20 cellular contexts compared by ENCODE assay signal in the genomic region with DNA sequence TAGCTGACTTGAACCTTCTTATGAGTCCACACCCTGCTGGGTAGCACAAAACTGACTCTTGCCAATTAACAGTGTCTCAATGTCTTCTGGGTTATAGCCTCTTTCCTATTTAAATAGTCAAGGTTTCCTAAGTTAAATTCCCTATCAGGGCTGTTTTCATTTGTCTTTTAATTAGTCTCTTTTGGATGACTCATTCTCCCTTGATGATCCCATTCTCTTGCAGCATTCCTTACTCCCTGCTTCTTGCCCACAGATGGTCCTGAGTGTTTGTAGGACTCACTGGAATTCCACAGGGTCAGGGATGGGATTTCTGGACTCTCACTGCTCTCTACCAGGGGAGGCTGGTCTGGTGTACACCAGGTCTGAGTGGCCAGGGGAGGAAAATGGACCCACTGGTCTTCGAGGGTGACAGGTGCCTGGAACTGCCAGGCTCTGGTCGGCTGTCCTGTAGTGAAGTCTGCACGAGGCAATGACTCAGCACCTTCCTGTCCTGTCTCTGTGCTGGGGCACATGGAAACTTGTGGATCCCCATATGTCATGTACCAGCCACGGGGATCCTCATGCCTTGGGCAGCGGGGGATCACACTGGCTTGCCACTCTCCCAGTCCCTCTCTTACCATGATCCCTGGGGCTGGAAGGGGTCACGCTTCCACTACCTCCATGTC.
DNase-seq lines count a peak whose midpoint lies in the region; ATAC-seq, FAIRE-seq and TF ChIP-seq lines count a peak whose summit lies in the region.
"Had no signal": no experiment of that assay in that cellular context is flagged by ENCODE, and none has a peak within 500 bp of the region (broad histone marks: within the 10 kb centered on the region; RNA-seq: fewer than 3 reads in every experiment).

No MANE protein-coding gene starts in this region.

- intact Hi-C loops in IMR-90 (cut with micrococcal nuclease), result no loop called here

- CTCF ChIA-PET in IMR-90 (lab: Yijun Ruan, JAX) (no interaction called here), H1 (lab: Charles Lee; ENCODE audit: partially characterized antibody) (interaction anchor here (0.7 to 1.4 kb wide), 2 partner anchors 472 to 636 kb away, joined by 3 read pairs; no protein-coding TSS in a partner anchor)

- H3K4ac ChIP-seq in IMR-90 (ENCODE audit: low read depth, low read length), result no peak overlapping the region; the same call in 1 of the 2 replicates
- no peak overlapping the region for H3K4ac ChIP-seq in H1 (replicated peaks; ENCODE audit: insufficient read length, low read depth, low read length)
- H3K4ac ChIP-seq in mesenchymal stem cell (ENCODE audit: low read depth in 1 of 2, low read length in 2 of 2), result no peak overlapping the region

- TF ChIP-seq RAD21 in IMR-90 (IDR thresholded peaks at IDR 0.05; ENCODE audit: low read length) (no peak), H1 (IDR thresholded peaks at IDR 0.05 in 1 of 2, conservative IDR thresholded peaks at IDR 0.05 in 1 of 2; ENCODE audit: low read depth in 2 of 2, low read length in 2 of 2) (no peak)

- ATAC-seq in IMR-90 (ENCODE audit: low read depth), result peak; percentile 76
- no peak for ATAC-seq in activated T-cell treated with anti-CD3 and anti-CD28 coated beads, Interleukin-2, amount 50 U/mL, for 72 hours (replicated peaks in 1 of 2)
- ATAC-seq: stimulated activated naive B cell treated with anti-CD40 and anti-IgM and Interleukin-4, amounts not matched to agents 10 μg/mL and 1 μg/mL and 100 μg/mL, for 72 hours had no signal

- DNase-seq in Caki2 (ENCODE audit: low read depth) (peak; percentile 20), IMR-90 (peak; percentile 16), H1 (ENCODE audit: low read depth in 1 of 2, low spot score in 2 of 2) (peak in 1 of 2 experiments; percentile 17), mesenchymal stem cell (peak; percentile 43), GF-D8 (lab: John Stamatoyannopoulos, UW) (no peak), Ammon's horn (ENCODE audit: low spot score) (no peak), NCI-H82 treated with DMSO at 0.1 percent for 48 hours (lab: John Stamatoyannopoulos, UW; ENCODE audit: unreplicated experiment) (no peak)
- no peak for DNase-seq in activated T-cell treated with anti-CD3 and anti-CD28 coated beads, Interleukin-2, amount 50 U/mL, for 72 hours
- DNase-seq: activated naive CD8-positive, alpha-beta T cell treated with anti-CD3 and anti-CD28 coated beads, Interleukin-2, amount 10 ng/mL, durations not matched to agents 7 days and 5 days; colonic mucosa; foreskin melanocyte; H7; naive B cell; NCI-H1417 treated with DMSO at 0.1 percent for 48 hours; NCI-H510A treated with DMSO at 0.1 percent for 48 hours; stimulated activated CD4-positive, alpha-beta T cell treated with anti-CD3 and anti-CD28 coated beads, Interleukin-4, amount 100 ng/mL, for 1 hour; stimulated activated naive B cell treated with anti-CD40 and anti-IgM and Interleukin-4, amounts not matched to agents 10 μg/mL and 1 μg/mL and 100 μg/mL, for 72 hours; SW 1271; uterus had no signal

- H2BK15ac ChIP-seq in IMR-90 (ENCODE audit: low read depth, low read length), result peak overlapping the region; percentile 37; the same call in 1 of the 3 replicates
- H2BK15ac ChIP-seq in H1 (ENCODE audit: low read length), result peak overlapping the region; percentile 75; the same call in 1 of the 2 replicates
- no peak overlapping the region for H2BK15ac ChIP-seq in mesenchymal stem cell (ENCODE audit: low read depth, poor library complexity, severe bottlenecking)

- H4K8ac ChIP-seq in IMR-90 (ENCODE audit: low read depth in 2 of 2, low read length in 2 of 2) (no peak overlapping the region), H1 (ENCODE audit: extremely low read depth, insufficient read depth, low read length) (no peak overlapping the region), mesenchymal stem cell (ENCODE audit: low read length) (no peak overlapping the region)

- no peaks in the 10 kb centered on the region for H3K4me1 Mint-ChIP-seq in activated T-cell treated with anti-CD3 and anti-CD28 coated beads, Interleukin-2, amount 50 U/mL, for 72 hours (ENCODE audit: low read depth)
- H3K4me1 Mint-ChIP-seq: activated naive CD8-positive, alpha-beta T cell treated with anti-CD3 and anti-CD28 coated beads, Interleukin-2, amount 10 ng/mL, durations not matched to agents 7 days and 5 days; B cell; naive B cell; stimulated activated naive B cell treated with anti-CD40 and anti-IgM and Interleukin-4, amounts not matched to agents 10 μg/mL and 1 μg/mL and 100 μg/mL, for 72 hours had no signal

- H3K27me3 Mint-ChIP-seq in activated T-cell treated with anti-CD3 and anti-CD28 coated beads, Interleukin-2, amount 50 U/mL, for 72 hours (ENCODE audit: low read depth), result peaks cover 7% of the 10 kb centered on the region

- H3K79me2 ChIP-seq in H1 (ENCODE audit: control insufficient read depth in 1 of 2, insufficient read depth in 2 of 2, low read length in 2 of 2), result no peaks in the 10 kb centered on the region

- no peaks in the 10 kb centered on the region for H3K36me3 Mint-ChIP-seq in activated T-cell treated with anti-CD3 and anti-CD28 coated beads, Interleukin-2, amount 50 U/mL, for 72 hours (ENCODE audit: insufficient read depth in 2 of 2)
- H3K36me3 Mint-ChIP-seq: activated naive CD8-positive, alpha-beta T cell treated with anti-CD3 and anti-CD28 coated beads, Interleukin-2, amount 10 ng/mL, durations not matched to agents 7 days and 5 days; naive B cell; stimulated activated naive B cell treated with anti-CD40 and anti-IgM and Interleukin-4, amounts not matched to agents 10 μg/mL and 1 μg/mL and 100 μg/mL, for 72 hours had no signal

- TF ChIP-seq CTCF in IMR-90 (conservative IDR thresholded peaks at IDR 0.05; ENCODE audit: low read depth, low read length) (no peak), H1 (IDR thresholded peaks at IDR 0.05; ENCODE audit: control extremely low read depth in 1 of 3, insufficient read depth in 1 of 3, low read depth in 1 of 3, low read length in 3 of 3) (no peak)

- H3K4me3 Mint-ChIP-seq in activated T-cell treated with anti-CD3 and anti-CD28 coated beads, Interleukin-2, amount 50 U/mL, for 72 hours, result no peak overlapping the region
- H3K4me3 Mint-ChIP-seq: activated naive CD8-positive, alpha-beta T cell treated with anti-CD3 and anti-CD28 coated beads, Interleukin-2, amount 10 ng/mL, durations not matched to agents 7 days and 5 days; B cell; naive B cell; stimulated activated naive B cell treated with anti-CD40 and anti-IgM and Interleukin-4, amounts not matched to agents 10 μg/mL and 1 μg/mL and 100 μg/mL, for 72 hours had no signal

- H4K20me1 ChIP-seq in IMR-90 (ENCODE audit: insufficient read depth, low read length) (no peaks in the 10 kb centered on the region), H1 (replicated peaks in 1 of 2; ENCODE audit: control insufficient read depth in 1 of 2, insufficient read depth in 2 of 2, low read length in 2 of 2) (no peaks in the 10 kb centered on the region)

- no peak overlapping the region for H3K4me2 ChIP-seq in IMR-90 (ENCODE audit: low read depth, low read length)
- H3K4me2 ChIP-seq in H1 (ENCODE audit: insufficient read depth in 1 of 2, low read depth in 2 of 2, low read length in 2 of 2), result peak overlapping the region; percentile 16 to 19; a peak in 1 of 4 replicates
- H3K4me2 ChIP-seq in mesenchymal stem cell (ENCODE audit: low read length, poor library complexity, severe bottlenecking), result no peak overlapping the region

- 70% methylated on average over 4 of the region's 6 CpGs; no CpG with 5 or more reads in 1 of the 2 experiments for WGBS in IMR-90 (ENCODE audit: extremely low coverage in 2 of 2, insufficient read length in 1 of 2), 2 experiments
- WGBS in H1 (ENCODE audit: extremely low coverage in 1 of 2, insufficient coverage in 1 of 2, insufficient read length in 1 of 2, insufficient replicate concordance in 2 of 2, low coverage in 1 of 2, low lambda C conversion rate in 2 of 2, missing lambda C conversion rate in 1 of 2), 2 experiments, result 77% methylated on average over 6 of the region's 6 CpGs; no CpG with 5 or more reads in 1 of the 2 experiments
- WGBS in mesenchymal stem cell, result 62% methylated on average over 6 of the region's 6 CpGs

- H3K9me3 Mint-ChIP-seq in activated T-cell treated with anti-CD3 and anti-CD28 coated beads, Interleukin-2, amount 50 U/mL, for 72 hours, result no peaks in the 10 kb centered on the region
- H3K9me3 Mint-ChIP-seq: activated naive CD8-positive, alpha-beta T cell treated with anti-CD3 and anti-CD28 coated beads, Interleukin-2, amount 10 ng/mL, durations not matched to agents 7 days and 5 days had no signal

- H3K36me3 ChIP-seq in IMR-90 (ENCODE audit: control insufficient read depth, insufficient read depth, low read length) (no peaks in the 10 kb centered on the region), H1 (ENCODE audit: control insufficient read depth in 2 of 4, insufficient read depth in 4 of 4, low read length in 3 of 4) (no peaks in the 10 kb centered on the region), mesenchymal stem cell (ENCODE audit: control insufficient read depth in 1 of 2, insufficient read depth in 2 of 2, low read depth in 1 of 2, low read length in 2 of 2) (no peaks in the 10 kb centered on the region)
- H3K36me3 ChIP-seq: colonic mucosa, uterus had no signal

- no peak for FAIRE-seq in H1 (lab: Jason Lieb, UNC)

- H4K91ac ChIP-seq in IMR-90 (ENCODE audit: insufficient read depth, low read depth, low read length) (no peak overlapping the region; the same call in 1 of the 2 replicates), H1 (replicated peaks; ENCODE audit: insufficient read length, low read length) (peak overlapping the region; percentile 88), mesenchymal stem cell (ENCODE audit: low read length) (no peak overlapping the region)

- peak overlapping the region; percentile 17 for H2AFZ ChIP-seq in IMR-90 (replicated peaks; ENCODE audit: low read length, poor library complexity)
- peak overlapping the region; percentile 49 for H2AFZ ChIP-seq in H1 (ENCODE audit: low read length)
- H2AFZ ChIP-seq in mesenchymal stem cell (ENCODE audit: low read depth, low read length), result no peak overlapping the region

- H3K4me3 ChIP-seq in IMR-90 (ENCODE audit: insufficient read depth, low read depth, low read length) (no peak overlapping the region), H1 (ENCODE audit: extremely low read depth in 1 of 4, insufficient read depth in 2 of 4, low read depth in 3 of 4, low read length in 4 of 4) (no peak overlapping the region), mesenchymal stem cell (ENCODE audit: insufficient read depth in 1 of 2, low read depth in 1 of 2, low read length in 2 of 2) (no peak overlapping the region)
- H3K4me3 ChIP-seq: colonic mucosa, uterus had no signal

- H3K27ac ChIP-seq in IMR-90 (ENCODE audit: insufficient read depth, low read length) (no peak overlapping the region), H1 (ENCODE audit: low read depth, low read length) (no peak overlapping the region), mesenchymal stem cell (ENCODE audit: low read length, poor library complexity, severe bottlenecking) (no peak overlapping the region)
- H3K27ac ChIP-seq: colonic mucosa, uterus had no signal

- no peak for TF ChIP-seq POLR2A in IMR-90 (IDR thresholded peaks at IDR 0.05; ENCODE audit: low read depth, low read length)
- TF ChIP-seq POLR2A in H1 (IDR thresholded peaks at IDR 0.05; ENCODE audit: control extremely low read depth in 1 of 2, low read depth in 2 of 2, low read length in 2 of 2), result no peak

- no TSS peak for BruUV-seq in IMR-90 (replicated peaks; lab: Mats Ljungman, UMichigan)

- H3K4me1 ChIP-seq in IMR-90 (ENCODE audit: control insufficient read depth, insufficient read depth, low read length) (peaks cover 4% of the 10 kb centered on the region), H1 (replicated peaks in 1 of 4; ENCODE audit: control insufficient read depth in 3 of 4, insufficient read depth in 4 of 4, low read length in 3 of 4) (peaks cover 0 to 6% (median 4%) of the 10 kb centered on the region in 4 experiments; a peak in 6 of 7 replicates), mesenchymal stem cell (ENCODE audit: control insufficient read depth, insufficient read depth, low read depth, low read length) (peaks cover 5% of the 10 kb centered on the region)
- H3K4me1 ChIP-seq: colonic mucosa, uterus had no signal

- peaks cover 36% of the 10 kb centered on the region for H3K27me3 ChIP-seq in IMR-90 (ENCODE audit: control insufficient read depth, insufficient read depth, low read length)
- H3K27me3 ChIP-seq in H1 (replicated peaks in 1 of 4; ENCODE audit: control insufficient read depth in 3 of 4, extremely low read depth in 1 of 4, insufficient read depth in 3 of 4, low read length in 3 of 4), result no peaks in the 10 kb centered on the region
- H3K27me3 ChIP-seq in mesenchymal stem cell (ENCODE audit: control insufficient read depth in 1 of 2, insufficient read depth in 1 of 2, low read length in 2 of 2), result peaks cover 0 to 22% of the 10 kb centered on the region in 2 experiments
- H3K27me3 ChIP-seq: colonic mucosa, uterus had no signal

- dilution Hi-C loops in IMR-90 (cut with HindIII; ENCODE audit: low sequenced_read_pairs, unreplicated experiment), result no loop called here

- H3K14ac ChIP-seq in IMR-90 (replicated peaks; ENCODE audit: low read depth, low read length), result no peak overlapping the region
- H3K14ac ChIP-seq in H1 (ENCODE audit: insufficient read length), result no peak overlapping the region
- H3K14ac ChIP-seq in mesenchymal stem cell (ENCODE audit: low read length in 2 of 2), result no peak overlapping the region

- H3K23ac ChIP-seq in IMR-90 (ENCODE audit: low read depth, low read length) (no peak overlapping the region), H1 (ENCODE audit: insufficient read length) (no peak overlapping the region), mesenchymal stem cell (ENCODE audit: low read length in 2 of 2) (no peak overlapping the region)

- no peak for TF ChIP-seq EP300 in H1 (IDR thresholded peaks at IDR 0.05; ENCODE audit: borderline replicate concordance in 1 of 2, low read depth in 2 of 2, low read length in 2 of 2)

- in situ Hi-C loops in Caki2 (cut with HindIII; ENCODE audit: low pct_unique_long_range_greater_than_20kb, low sequenced_read_pairs), result no loop called here
- in situ Hi-C loops in IMR-90 (cut with MboI; ENCODE audit: low sequenced_read_pairs), result no loop called here

- H2BK5ac ChIP-seq in IMR-90 (ENCODE audit: low read depth, low read length, poor library complexity, severe bottlenecking) (no peak overlapping the region), H1 (ENCODE audit: low read depth, low read length) (peak overlapping the region; percentile 82), mesenchymal stem cell (ENCODE audit: low read depth, low read length, poor library complexity, severe bottlenecking) (no peak overlapping the region)

- H2AK9ac ChIP-seq in IMR-90 (replicated peaks; ENCODE audit: low read depth, low read length, poor library complexity), result peak overlapping the region; percentile 71

- H3K9me3 ChIP-seq in IMR-90 (ENCODE audit: control insufficient read depth, insufficient read depth, low read length) (peaks cover 3% of the 10 kb centered on the region; the same call in 1 of the 2 replicates), H1 (ENCODE audit: insufficient read depth in 2 of 2, low read depth in 1 of 2, low read length in 1 of 2) (no peaks in the 10 kb centered on the region), mesenchymal stem cell (ENCODE audit: control insufficient read depth, low read length) (no peaks in the 10 kb centered on the region)
- H3K9me3 ChIP-seq: colonic mucosa, uterus had no signal

- peaks cover 8% of the 10 kb centered on the region; the same call in 1 of the 2 replicates for H3K9me1 ChIP-seq in IMR-90 (ENCODE audit: insufficient read depth, low read length)

- no peak overlapping the region for H3K27ac Mint-ChIP-seq in activated T-cell treated with anti-CD3 and anti-CD28 coated beads, Interleukin-2, amount 50 U/mL, for 72 hours
- H3K27ac Mint-ChIP-seq: activated naive CD8-positive, alpha-beta T cell treated with anti-CD3 and anti-CD28 coated beads, Interleukin-2, amount 10 ng/mL, durations not matched to agents 7 days and 5 days; B cell; naive B cell; stimulated activated naive B cell treated with anti-CD40 and anti-IgM and Interleukin-4, amounts not matched to agents 10 μg/mL and 1 μg/mL and 100 μg/mL, for 72 hours had no signal

- H3K23me2 ChIP-seq in H1 (ENCODE audit: low read depth, low read length), result no peaks in the 10 kb centered on the region

- H3K79me1 ChIP-seq in IMR-90 (ENCODE audit: low read depth in 1 of 2, low read length in 2 of 2) (no peaks in the 10 kb centered on the region), H1 (ENCODE audit: low read depth, low read length) (no peaks in the 10 kb centered on the region), mesenchymal stem cell (replicated peaks; ENCODE audit: low read length, poor library complexity, severe bottlenecking) (no peaks in the 10 kb centered on the region)

- H2BK120ac ChIP-seq in IMR-90 (ENCODE audit: low read depth, low read length), result peak overlapping the region; percentile 52
- H2BK120ac ChIP-seq in H1 (replicated peaks; ENCODE audit: low read depth, low read length), result no peak overlapping the region
- no peak overlapping the region for H2BK120ac ChIP-seq in mesenchymal stem cell (ENCODE audit: low read depth, low read length)

- H2BK12ac ChIP-seq in H1 (ENCODE audit: low read depth, low read length), result peak overlapping the region; percentile 95
- no peak overlapping the region for H2BK12ac ChIP-seq in mesenchymal stem cell (ENCODE audit: low read length in 2 of 2)

- H2AK5ac ChIP-seq in IMR-90 (ENCODE audit: low read depth, low read length) (peak overlapping the region; percentile 38; the same call in 1 of the 2 replicates), H1 (ENCODE audit: low read depth, low read length) (peak overlapping the region; percentile 32; the same call in 1 of the 2 replicates), mesenchymal stem cell (ENCODE audit: low read length, severe bottlenecking) (no peak overlapping the region)

- H4K5ac ChIP-seq in IMR-90 (ENCODE audit: low read depth, low read length) (no peak overlapping the region), H1 (ENCODE audit: insufficient read length, low read depth, low read length) (no peak overlapping the region)

- H3K18ac ChIP-seq in IMR-90 (ENCODE audit: low read depth, low read length), result 0 out of 2 replicates have a peak overlapping the region, but pooled peaks have one; percentile 10
- peak overlapping the region; percentile 66; the same call in 1 of the 2 replicates for H3K18ac ChIP-seq in H1 (ENCODE audit: extremely low read depth, low read length)
- no peak overlapping the region for H3K18ac ChIP-seq in mesenchymal stem cell (ENCODE audit: low read depth in 1 of 2, low read length in 2 of 2)

- H2BK20ac ChIP-seq in IMR-90 (ENCODE audit: low read depth, low read length), result peak overlapping the region; percentile 5
- peak overlapping the region; percentile 84; the same call in 1 of the 2 replicates for H2BK20ac ChIP-seq in H1 (ENCODE audit: low read length)

- H3K56ac ChIP-seq in IMR-90 (ENCODE audit: extremely low read depth, insufficient read depth, low read length) (no peak overlapping the region), H1 (replicated peaks; ENCODE audit: insufficient read length, low read depth, low read length) (no peak overlapping the region)

- H3K9ac ChIP-seq in IMR-90 (ENCODE audit: low read depth, low read length) (no peak overlapping the region), H1 (replicated peaks in 1 of 4; ENCODE audit: extremely low read depth in 1 of 4, low read depth in 3 of 4, low read length in 3 of 4) (no peak overlapping the region), mesenchymal stem cell (ENCODE audit: low read length) (no peak overlapping the region)

- POLR2A ChIA-PET in IMR-90 (lab: Charles Lee; ENCODE audit: unreplicated experiment) (no interaction called here), H1 (lab: Charles Lee; ENCODE audit: partially characterized antibody) (interaction anchor here (0.6 kb wide), 1 partner anchor 48 kb away, joined by 4 read pairs; no protein-coding TSS in a partner anchor)

Comparison
In these comparisons a context has a peak if more than half of its experiments do, and no peak if none do; other contexts are left out.
1. DNase-seq: peak in Caki2 (single experiment), IMR-90 (single experiment) and mesenchymal stem cell (single experiment); none in GF-D8 (single experiment), Ammon's horn (single experiment), NCI-H82 treated with DMSO at 0.1 percent for 48 hours (single experiment) and activated T-cell treated with anti-CD3 and anti-CD28 coated beads, Interleukin-2, amount 50 U/mL, for 72 hours (0 of 2).
2. H3K18ac ChIP-seq: peak in IMR-90 (single experiment) and H1 (single experiment); none in mesenchymal stem cell (0 of 2).
3. H3K4me2 ChIP-seq: peak in H1 (2 of 2); none in IMR-90 (single experiment) and mesenchymal stem cell (single experiment).